Comparison of ENCODE assay signal across 18 cellular contexts in the genomic region with DNA sequence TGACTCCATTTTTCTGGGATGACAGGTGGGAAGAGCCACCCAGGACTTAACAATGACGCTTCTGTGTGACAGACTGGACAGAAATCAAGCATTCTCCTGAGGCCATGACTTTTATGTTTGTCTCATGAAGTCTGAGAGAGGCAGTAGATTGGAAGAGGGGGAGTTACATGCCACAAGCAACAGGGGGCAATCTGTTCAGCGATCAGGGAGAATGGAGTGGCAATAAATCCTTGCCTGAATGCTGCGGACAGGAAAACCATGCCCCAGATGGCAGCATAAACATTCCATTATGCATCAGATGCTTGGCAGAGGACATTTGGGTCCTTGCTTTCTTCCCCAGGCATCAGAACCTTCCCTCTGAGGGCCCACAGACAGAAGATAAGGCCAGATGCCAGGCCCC.
DNase-seq lines count a peak whose midpoint lies in the region; ATAC-seq and TF ChIP-seq lines count a peak whose summit lies in the region.
"Had no signal": no experiment of that assay in that cellular context is flagged by ENCODE, and none has a peak within 500 bp of the region (broad histone marks: within the 10 kb centered on the region; RNA-seq: fewer than 3 reads in every experiment).

No MANE protein-coding gene starts in this region.

- CTCF ChIA-PET in HEK293T (lab: Yijun Ruan, JAX): no interaction called here

- H3K27ac Mint-ChIP-seq in neural progenitor cell (no peak overlapping the region), mesothelial cell of epicardium (no peak overlapping the region)
- H3K27ac Mint-ChIP-seq: CD14-positive monocyte had no signal

- H3F3A ChIP-seq in neural progenitor cell (ENCODE audit: low read depth): no peaks in the 10 kb centered on the region

- no peak overlapping the region for H3K4me3 ChIP-seq in neural progenitor cell
- H3K4me3 ChIP-seq: HAP-1, SJSA1 had no signal

- H3K27me3 Mint-ChIP-seq in neural progenitor cell (ENCODE audit: insufficient read depth, low read depth) (no peaks in the 10 kb centered on the region), mesothelial cell of epicardium (ENCODE audit: low read depth) (no peaks in the 10 kb centered on the region)

- no peaks in the 10 kb centered on the region for H3K79me2 ChIP-seq in neural progenitor cell (ENCODE audit: low read depth)

- no peak overlapping the region for H3K9ac ChIP-seq in neural progenitor cell

- no peak overlapping the region for H3K4me3 Mint-ChIP-seq in neural progenitor cell
- no peak overlapping the region for H3K4me3 Mint-ChIP-seq in mesothelial cell of epicardium
- H3K4me3 Mint-ChIP-seq: CD14-positive monocyte had no signal

- H3K4me1 Mint-ChIP-seq in neural progenitor cell: peaks cover 12% of the 10 kb centered on the region
- peaks cover 26% of the 10 kb centered on the region for H3K4me1 Mint-ChIP-seq in mesothelial cell of epicardium

- H3K36me3 Mint-ChIP-seq in neural progenitor cell (no peaks in the 10 kb centered on the region), mesothelial cell of epicardium (no peaks in the 10 kb centered on the region)
- H3K36me3 Mint-ChIP-seq: CD14-positive monocyte had no signal

- POLR2A ChIA-PET in HEK293T (lab: Yijun Ruan, JAX): no interaction called here

- H3K9me3 Mint-ChIP-seq in neural progenitor cell (no peaks in the 10 kb centered on the region), mesothelial cell of epicardium (peaks cover 9% of the 10 kb centered on the region)

- H3K27me3 ChIP-seq in neural progenitor cell: no peaks in the 10 kb centered on the region
- H3K27me3 ChIP-seq: SJSA1 had no signal

- ATAC-seq in GM21367 (IDR thresholded peaks at IDR 0.05; ENCODE audit: unreplicated experiment): no peak

- DNase-seq in NCI-H524 (lab: John Stamatoyannopoulos, UW): peak; percentile 35 to 68
- DNase-seq in NCI-H524 treated with DMSO at 0.1 percent for 48 hours (lab: John Stamatoyannopoulos, UW): no peak
- DNase-seq in HEK293T (ENCODE audit: extremely low spot score): no peak
- DNase-seq in SW480 (ENCODE audit: low spot score): peak; percentile 22
- DNase-seq in neural progenitor cell (ENCODE audit: low spot score): peak; percentile 17
- no peak for DNase-seq in mesothelial cell of epicardium (ENCODE audit: low spot score in 2 of 2, unreplicated experiment in 2 of 2)
- DNase-seq in middle frontal gyrus (ENCODE audit: extremely low spot score, low spot score): no peak
- DNase-seq: Caco-2, NCI-H1092, NCI-H2107, NCI-H226, NCI-H748 treated with DMSO at 0.1 percent for 48 hours, T-helper 1 cell had no signal

- no peaks in the 10 kb centered on the region for H3K36me3 ChIP-seq in neural progenitor cell
- H3K36me3 ChIP-seq: HAP-1, SJSA1 had no signal

- no peaks in the 10 kb centered on the region for H3K9me3 ChIP-seq in neural progenitor cell (ENCODE audit: low read depth)
- H3K9me3 ChIP-seq: Caco-2, HAP-1, SJSA1 had no signal

- no peak overlapping the region for H3K4me2 ChIP-seq in neural progenitor cell

- H4K20me1 ChIP-seq in neural progenitor cell (ENCODE audit: low read depth): no peaks in the 10 kb centered on the region

- no peak overlapping the region for H2AFZ ChIP-seq in neural progenitor cell (replicated peaks)

- no peaks in the 10 kb centered on the region for H3K4me1 ChIP-seq in neural progenitor cell
- H3K4me1 ChIP-seq: Caco-2 had no signal

- TF ChIP-seq CTCF in neural progenitor cell (IDR thresholded peaks at IDR 0.05): no peak
- no peak for TF ChIP-seq CTCF in mesothelial cell of epicardium (IDR thresholded peaks at IDR 0.05; ENCODE audit: unreplicated experiment)

- no peak overlapping the region for H3K27ac ChIP-seq in neural progenitor cell
- H3K27ac ChIP-seq: 22Rv1, SJSA1 had no signal

TF ChIP-seq in HEK293T, 16 proteins besides CTCF, POLR2A, EP300 and RAD21:
- TF ChIP-seq, protein P1, sequence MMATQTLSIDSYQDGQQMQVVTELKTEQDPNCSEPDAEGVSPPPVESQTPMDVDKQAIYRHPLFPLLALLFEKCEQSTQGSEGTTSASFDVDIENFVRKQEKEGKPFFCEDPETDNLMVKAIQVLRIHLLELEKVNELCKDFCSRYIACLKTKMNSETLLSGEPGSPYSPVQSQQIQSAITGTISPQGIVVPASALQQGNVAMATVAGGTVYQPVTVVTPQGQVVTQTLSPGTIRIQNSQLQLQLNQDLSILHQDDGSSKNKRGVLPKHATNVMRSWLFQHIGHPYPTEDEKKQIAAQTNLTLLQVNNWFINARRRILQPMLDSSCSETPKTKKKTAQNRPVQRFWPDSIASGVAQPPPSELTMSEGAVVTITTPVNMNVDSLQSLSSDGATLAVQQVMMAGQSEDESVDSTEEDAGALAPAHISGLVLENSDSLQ (IDR thresholded peaks at IDR 0.05): peak; percentile 30; the same call in 1 of the 2 replicates
- no peak for TF ChIP-seq FOXA1 (IDR thresholded peaks at IDR 0.05)

Comparison
In these comparisons a context has a peak if more than half of its experiments do, and no peak if none do; other contexts are left out.
1. DNase-seq: peak in NCI-H524 (2 of 2), SW480 (single experiment) and neural progenitor cell (single experiment); none in NCI-H524 treated with DMSO at 0.1 percent for 48 hours (single experiment), HEK293T (single experiment), mesothelial cell of epicardium (0 of 2) and middle frontal gyrus (single experiment).